ENCODE assay signal across 1 cellular context in the genomic region with DNA sequence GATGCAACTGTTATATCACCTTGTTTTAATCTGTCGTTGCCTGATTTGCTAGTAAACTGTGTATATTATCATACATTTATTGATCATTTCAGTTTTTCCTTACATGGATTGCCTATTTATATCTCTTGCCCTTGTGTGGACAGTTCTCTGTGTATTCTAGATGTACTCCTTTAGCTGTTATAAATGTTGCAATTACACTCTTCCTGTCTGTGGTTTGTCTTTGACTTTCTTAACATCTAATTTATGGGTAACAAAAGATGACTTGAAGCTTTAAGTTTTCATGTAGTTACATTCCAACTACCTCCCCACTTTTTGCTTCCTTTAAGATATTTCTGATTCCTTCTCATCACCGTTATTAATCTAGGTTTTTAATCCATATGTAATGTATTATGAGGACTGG.
TF ChIP-seq lines count a peak whose summit lies in the region.

No MANE protein-coding gene starts in this region.

TF ChIP-seq in HepG2, 621 proteins besides CTCF, POLR2A, EP300 and RAD21:
- TF ChIP-seq, protein P1, sequence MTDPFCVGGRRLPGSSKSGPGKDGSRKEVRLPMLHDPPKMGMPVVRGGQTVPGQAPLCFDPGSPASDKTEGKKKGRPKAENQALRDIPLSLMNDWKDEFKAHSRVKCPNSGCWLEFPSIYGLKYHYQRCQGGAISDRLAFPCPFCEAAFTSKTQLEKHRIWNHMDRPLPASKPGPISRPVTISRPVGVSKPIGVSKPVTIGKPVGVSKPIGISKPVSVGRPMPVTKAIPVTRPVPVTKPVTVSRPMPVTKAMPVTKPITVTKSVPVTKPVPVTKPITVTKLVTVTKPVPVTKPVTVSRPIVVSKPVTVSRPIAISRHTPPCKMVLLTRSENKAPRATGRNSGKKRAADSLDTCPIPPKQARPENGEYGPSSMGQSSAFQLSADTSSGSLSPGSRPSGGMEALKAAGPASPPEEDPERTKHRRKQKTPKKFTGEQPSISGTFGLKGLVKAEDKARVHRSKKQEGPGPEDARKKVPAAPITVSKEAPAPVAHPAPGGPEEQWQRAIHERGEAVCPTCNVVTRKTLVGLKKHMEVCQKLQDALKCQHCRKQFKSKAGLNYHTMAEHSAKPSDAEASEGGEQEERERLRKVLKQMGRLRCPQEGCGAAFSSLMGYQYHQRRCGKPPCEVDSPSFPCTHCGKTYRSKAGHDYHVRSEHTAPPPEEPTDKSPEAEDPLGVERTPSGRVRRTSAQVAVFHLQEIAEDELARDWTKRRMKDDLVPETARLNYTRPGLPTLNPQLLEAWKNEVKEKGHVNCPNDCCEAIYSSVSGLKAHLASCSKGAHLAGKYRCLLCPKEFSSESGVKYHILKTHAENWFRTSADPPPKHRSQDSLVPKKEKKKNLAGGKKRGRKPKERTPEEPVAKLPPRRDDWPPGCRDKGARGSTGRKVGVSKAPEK (CRISPR knock-in tag; IDR thresholded peaks at IDR 0.05; ENCODE audit: borderline replicate concordance), result no peak
- TF ChIP-seq SIX1 (CRISPR knock-in tag; IDR thresholded peaks at IDR 0.05; ENCODE audit: borderline replicate concordance), result no peak
- TF ChIP-seq, protein P2, sequence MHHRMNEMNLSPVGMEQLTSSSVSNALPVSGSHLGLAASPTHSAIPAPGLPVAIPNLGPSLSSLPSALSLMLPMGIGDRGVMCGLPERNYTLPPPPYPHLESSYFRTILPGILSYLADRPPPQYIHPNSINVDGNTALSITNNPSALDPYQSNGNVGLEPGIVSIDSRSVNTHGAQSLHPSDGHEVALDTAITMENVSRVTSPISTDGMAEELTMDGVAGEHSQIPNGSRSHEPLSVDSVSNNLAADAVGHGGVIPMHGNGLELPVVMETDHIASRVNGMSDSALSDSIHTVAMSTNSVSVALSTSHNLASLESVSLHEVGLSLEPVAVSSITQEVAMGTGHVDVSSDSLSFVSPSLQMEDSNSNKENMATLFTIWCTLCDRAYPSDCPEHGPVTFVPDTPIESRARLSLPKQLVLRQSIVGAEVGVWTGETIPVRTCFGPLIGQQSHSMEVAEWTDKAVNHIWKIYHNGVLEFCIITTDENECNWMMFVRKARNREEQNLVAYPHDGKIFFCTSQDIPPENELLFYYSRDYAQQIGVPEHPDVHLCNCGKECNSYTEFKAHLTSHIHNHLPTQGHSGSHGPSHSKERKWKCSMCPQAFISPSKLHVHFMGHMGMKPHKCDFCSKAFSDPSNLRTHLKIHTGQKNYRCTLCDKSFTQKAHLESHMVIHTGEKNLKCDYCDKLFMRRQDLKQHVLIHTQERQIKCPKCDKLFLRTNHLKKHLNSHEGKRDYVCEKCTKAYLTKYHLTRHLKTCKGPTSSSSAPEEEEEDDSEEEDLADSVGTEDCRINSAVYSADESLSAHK (CRISPR knock-in tag; IDR thresholded peaks at IDR 0.05; ENCODE audit: borderline replicate concordance), result no peak
- TF ChIP-seq FOXO1 (CRISPR knock-in tag; IDR thresholded peaks at IDR 0.05), result no peak
- TF ChIP-seq ZNF263 (CRISPR knock-in tag; IDR thresholded peaks at IDR 0.05), result no peak
